ENCODE assay signal across 9 cellular contexts in the genomic region with DNA sequence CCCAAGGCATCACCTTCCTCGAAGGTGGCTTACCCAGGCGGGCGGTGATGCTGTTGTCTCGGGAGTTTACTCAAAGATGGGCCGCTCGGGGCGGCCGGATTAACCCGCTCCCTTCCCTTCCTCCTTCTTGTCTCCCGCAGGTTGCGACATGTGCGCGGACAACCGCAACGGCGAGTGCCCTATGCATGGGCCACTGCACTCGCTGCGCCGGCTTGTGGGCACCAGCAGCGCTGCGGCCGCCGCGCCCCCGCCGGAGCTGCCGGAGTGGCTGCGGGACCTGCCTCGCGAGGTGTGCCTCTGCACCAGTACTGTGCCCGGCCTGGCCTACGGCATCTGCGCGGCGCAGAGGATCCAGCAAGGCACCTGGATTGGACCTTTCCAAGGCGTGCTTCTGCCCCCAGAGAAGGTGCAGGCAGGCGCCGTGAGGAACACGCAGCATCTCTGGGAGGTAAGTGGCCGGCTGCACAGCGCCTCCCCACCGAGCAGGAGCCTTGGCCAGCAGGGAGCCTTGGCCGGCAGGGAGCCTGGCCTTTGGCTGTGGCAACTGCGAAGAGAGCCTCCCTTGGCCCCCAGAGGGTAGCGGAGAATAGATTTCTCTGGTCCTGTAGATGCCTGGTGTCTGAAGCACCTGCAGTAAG. TPM values are rescaled to one million over a fixed set of nuclear protein-coding genes. Genes with fewer than 3 reads are reported as not detected.
DNase-seq lines count a peak whose midpoint lies in the region; ATAC-seq, FAIRE-seq and TF ChIP-seq lines count a peak whose summit lies in the region.
"Had no signal": no experiment of that assay in that cellular context is flagged by ENCODE, and none has a peak within 500 bp of the region (broad histone marks: within the 10 kb centered on the region; RNA-seq: fewer than 3 reads in every experiment).

No MANE protein-coding gene starts in this region.

- TF ChIP-seq POLR2A in GM12891 (IDR thresholded peaks at IDR 0.05; ENCODE audit: low read depth, low read length), result no peak

- no peak overlapping the region for H3K27ac ChIP-seq in neuronal stem cell (replicated peaks; ENCODE audit: low read length)

- H4K91ac ChIP-seq in neuronal stem cell (ENCODE audit: low read depth, low read length, poor library complexity), result no peak overlapping the region

- H2BK12ac ChIP-seq in neuronal stem cell (ENCODE audit: low read length), result no peak overlapping the region

- peaks cover 25 to 95% (median 58%) of the 10 kb centered on the region in 3 experiments for H3K27me3 ChIP-seq in neuronal stem cell (ENCODE audit: control insufficient read depth in 3 of 3, insufficient read depth in 3 of 3, low read depth in 1 of 3, low read length in 3 of 3)

- H2BK120ac ChIP-seq in neuronal stem cell (ENCODE audit: low read depth, low read length), result no peak overlapping the region

- H3K14ac ChIP-seq in neuronal stem cell (ENCODE audit: low read length), result no peak overlapping the region

- H3K4me3 ChIP-seq in fibroblast of pulmonary artery (replicated peaks; ENCODE audit: low read depth, low read length), result peak overlapping the region; percentile 23
- peak overlapping the region in 1 of 2 donors; percentile 59 for H3K4me3 ChIP-seq in neuronal stem cell (ENCODE audit: low read length in 2 of 2)

- H3K9ac ChIP-seq in neuronal stem cell (ENCODE audit: low read depth, low read length, poor library complexity), result peak overlapping the region; percentile 82

- no peak overlapping the region for H2BK15ac ChIP-seq in neuronal stem cell (ENCODE audit: low read length)

- H4K8ac ChIP-seq in neuronal stem cell (ENCODE audit: low read depth, low read length), result no peak overlapping the region

- FAIRE-seq in GM12891 (lab: Jason Lieb, UNC), result no peak

- no peaks in the 10 kb centered on the region for H3K79me1 ChIP-seq in neuronal stem cell (ENCODE audit: low read depth, low read length)

- no peaks in the 10 kb centered on the region for H3K36me3 ChIP-seq in neuronal stem cell (replicated peaks in 1 of 2; ENCODE audit: control insufficient read depth in 2 of 2, insufficient read depth in 2 of 2, low read length in 2 of 2)

- no peak overlapping the region for H3K4ac ChIP-seq in neuronal stem cell (ENCODE audit: low read length)

- peak overlapping the region; percentile 36 for H3K23ac ChIP-seq in neuronal stem cell (ENCODE audit: low read depth, low read length, poor library complexity)

- peaks cover 0 to 8% of the 10 kb centered on the region in 2 donors for H3K4me1 ChIP-seq in neuronal stem cell (ENCODE audit: control insufficient read depth in 2 of 2, insufficient read depth in 1 of 2, low read depth in 1 of 2, low read length in 2 of 2)

- DNase-seq in DMS53 (lab: John Stamatoyannopoulos, UW) (peak; percentile 75), NCI-H748 treated with DMSO at 0.1 percent for 48 hours (lab: John Stamatoyannopoulos, UW) (peak; percentile 20), fibroblast of pulmonary artery (ENCODE audit: low read depth) (no peak), neuronal stem cell (ENCODE audit: low spot score) (no peak), putamen (ENCODE audit: low spot score) (no peak), GM12891 (ENCODE audit: insufficient read length, low spot score) (no peak)
- DNase-seq in stimulated activated naive CD4-positive, alpha-beta T cell treated with Interleukin-2 at 50 U/mL for 16 hours (lab: John Stamatoyannopoulos, UW), result no peak
- DNase-seq: activated CD8-positive, alpha-beta memory T cell treated with anti-CD3 and anti-CD28 coated beads, Interleukin-2, amount 50 U/mL, for 4 hours had no signal

- no peak overlapping the region for H2AK5ac ChIP-seq in neuronal stem cell (ENCODE audit: low read depth, low read length)

- peak overlapping the region; percentile 85 for H3K18ac ChIP-seq in neuronal stem cell (ENCODE audit: low read length)

- peaks cover 0 to 2% of the 10 kb centered on the region in 2 donors for H3K9me3 ChIP-seq in neuronal stem cell (replicated peaks in 1 of 2; ENCODE audit: control insufficient read depth in 2 of 2, insufficient read depth in 1 of 2, low read depth in 1 of 2, low read length in 2 of 2)

- no CpG with 5 or more reads among the region's 45 CpGs for WGBS in neuronal stem cell (ENCODE audit: extremely low coverage in 2 of 2, insufficient read length in 2 of 2, insufficient replicate concordance in 1 of 2), 2 donors

- no peak for ATAC-seq in HG03442 (IDR thresholded peaks at IDR 0.05; ENCODE audit: unreplicated experiment)

- H2BK5ac ChIP-seq in neuronal stem cell (ENCODE audit: low read length), result no peak overlapping the region

- H3K4me2 ChIP-seq in neuronal stem cell (ENCODE audit: insufficient read depth, low read length, poor library complexity, severe bottlenecking), result peak overlapping the region; percentile 76

- peak overlapping the region; percentile 64 for H2AFZ ChIP-seq in neuronal stem cell (ENCODE audit: low read length)

- no peak for TF ChIP-seq CTCF in fibroblast of pulmonary artery (IDR thresholded peaks at IDR 0.05; ENCODE audit: low read length, missing control alignments)

TF ChIP-seq in GM12891, 5 proteins besides CTCF, POLR2A, EP300 and RAD21:
- no peak for TF ChIP-seq POU2F2 (IDR thresholded peaks at IDR 0.05; ENCODE audit: low read depth, low read length)
- no peak for TF ChIP-seq POLR2AphosphoS5 (IDR thresholded peaks at IDR 0.05; ENCODE audit: low read depth, low read length)
- TF ChIP-seq PAX5 (IDR thresholded peaks at IDR 0.05; ENCODE audit: insufficient read depth, low read length, severe bottlenecking), result no peak
- no peak for TF ChIP-seq TAF1 (IDR thresholded peaks at IDR 0.05; ENCODE audit: low read depth, low read length)
- TF ChIP-seq SPI1 (IDR thresholded peaks at IDR 0.05; ENCODE audit: low read depth, low read length), result no peak

RNA-seq across cellular contexts. Expression of gene PRDM6, which starts 10.6 kb away (rescaled TPM):
- polyA plus RNA-seq in neuronal stem cell (2013, experiment 1 of 2), result 0.01 TPM
- polyA plus RNA-seq in neuronal stem cell (2013, experiment 2 of 2), result 0.01 TPM
- not detected for polyA plus RNA-seq in GM12891 (2012; ENCODE audit: low read depth, missing spikeins)

Comparison
In these comparisons a context has a peak if more than half of its experiments do, and no peak if none do; other contexts are left out.
1. DNase-seq: peak in DMS53 (single experiment) and NCI-H748 treated with DMSO at 0.1 percent for 48 hours (single experiment); none in fibroblast of pulmonary artery (single experiment), neuronal stem cell (single experiment), stimulated activated naive CD4-positive, alpha-beta T cell treated with Interleukin-2 at 50 U/mL for 16 hours (single experiment), putamen (single experiment) and GM12891 (single experiment).